ENCODE assay signal across 1 cellular context in the genomic region with DNA sequence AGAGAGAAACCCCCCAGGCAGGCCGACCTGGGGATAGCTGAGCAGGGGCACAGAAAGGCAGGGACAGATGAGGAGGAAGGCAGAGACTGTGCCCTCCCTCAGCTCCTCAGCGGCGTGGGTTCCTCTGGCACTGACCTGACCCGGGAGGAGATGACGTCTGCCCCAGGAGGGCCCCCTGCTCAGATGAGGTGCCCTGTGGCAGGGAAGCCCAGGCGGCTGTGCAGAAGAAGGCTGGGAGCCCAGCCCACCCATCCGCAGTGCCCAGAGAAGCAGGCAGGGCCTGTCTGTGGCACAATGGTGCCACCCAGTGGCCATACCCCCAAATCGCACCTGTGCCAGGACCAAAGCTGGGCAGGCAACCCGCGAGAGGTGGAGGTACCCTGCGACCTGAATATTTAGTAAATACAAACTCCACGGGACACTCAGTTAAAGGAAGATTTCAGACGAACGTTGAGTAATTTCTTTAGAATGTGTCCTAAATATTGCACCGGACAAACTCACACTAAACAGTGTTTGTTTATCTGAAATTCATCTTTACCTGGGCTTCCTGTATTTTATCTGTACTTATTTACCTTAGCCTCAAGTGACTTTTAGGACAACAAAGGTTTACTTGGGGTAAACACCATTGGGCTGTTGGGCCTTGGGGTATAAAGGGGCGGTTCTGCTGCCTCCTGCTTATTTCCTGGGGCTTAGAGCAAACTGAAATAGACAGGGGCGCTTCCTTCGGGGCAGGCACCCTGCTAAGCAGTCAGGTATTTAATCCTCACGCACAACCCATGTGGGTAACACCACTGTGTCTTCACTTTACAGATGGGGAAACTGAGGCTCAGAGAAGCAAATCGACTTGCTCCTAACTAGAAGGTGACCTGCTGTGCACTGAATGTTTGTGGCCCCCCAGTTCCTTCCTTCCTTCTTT.
TF ChIP-seq lines count a peak whose summit lies in the region.

No MANE protein-coding gene starts in this region.

TF ChIP-seq in liver, 16 proteins besides CTCF, POLR2A, EP300 and RAD21 (continued from another document):
- TF ChIP-seq, protein P1, sequence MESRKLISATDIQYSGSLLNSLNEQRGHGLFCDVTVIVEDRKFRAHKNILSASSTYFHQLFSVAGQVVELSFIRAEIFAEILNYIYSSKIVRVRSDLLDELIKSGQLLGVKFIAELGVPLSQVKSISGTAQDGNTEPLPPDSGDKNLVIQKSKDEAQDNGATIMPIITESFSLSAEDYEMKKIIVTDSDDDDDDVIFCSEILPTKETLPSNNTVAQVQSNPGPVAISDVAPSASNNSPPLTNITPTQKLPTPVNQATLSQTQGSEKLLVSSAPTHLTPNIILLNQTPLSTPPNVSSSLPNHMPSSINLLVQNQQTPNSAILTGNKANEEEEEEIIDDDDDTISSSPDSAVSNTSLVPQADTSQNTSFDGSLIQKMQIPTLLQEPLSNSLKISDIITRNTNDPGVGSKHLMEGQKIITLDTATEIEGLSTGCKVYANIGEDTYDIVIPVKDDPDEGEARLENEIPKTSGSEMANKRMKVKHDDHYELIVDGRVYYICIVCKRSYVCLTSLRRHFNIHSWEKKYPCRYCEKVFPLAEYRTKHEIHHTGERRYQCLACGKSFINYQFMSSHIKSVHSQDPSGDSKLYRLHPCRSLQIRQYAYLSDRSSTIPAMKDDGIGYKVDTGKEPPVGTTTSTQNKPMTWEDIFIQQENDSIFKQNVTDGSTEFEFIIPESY (IDR thresholded peaks at IDR 0.05), result no peak
- TF ChIP-seq HNF4G (IDR thresholded peaks at IDR 0.05), result no peak
- TF ChIP-seq, protein P2, sequence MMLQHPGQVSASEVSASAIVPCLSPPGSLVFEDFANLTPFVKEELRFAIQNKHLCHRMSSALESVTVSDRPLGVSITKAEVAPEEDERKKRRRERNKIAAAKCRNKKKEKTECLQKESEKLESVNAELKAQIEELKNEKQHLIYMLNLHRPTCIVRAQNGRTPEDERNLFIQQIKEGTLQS (IDR thresholded peaks at IDR 0.05), result no peak
- TF ChIP-seq FOXA1 (IDR thresholded peaks at IDR 0.05), result no peak
- TF ChIP-seq JUND (IDR thresholded peaks at IDR 0.05), result no peak
- no peak for TF ChIP-seq GABPA (IDR thresholded peaks at IDR 0.05 in 1 of 2, conservative IDR thresholded peaks at IDR 0.05 in 1 of 2)
- no peak for TF ChIP-seq SP1 (IDR thresholded peaks at IDR 0.05)
- TF ChIP-seq RXRA (IDR thresholded peaks at IDR 0.05), result no peak
- TF ChIP-seq, protein P3, sequence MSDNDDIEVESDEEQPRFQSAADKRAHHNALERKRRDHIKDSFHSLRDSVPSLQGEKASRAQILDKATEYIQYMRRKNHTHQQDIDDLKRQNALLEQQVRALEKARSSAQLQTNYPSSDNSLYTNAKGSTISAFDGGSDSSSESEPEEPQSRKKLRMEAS (IDR thresholded peaks at IDR 0.05), result no peak
